1 cellular context compared by ENCODE assay signal in the genomic region with DNA sequence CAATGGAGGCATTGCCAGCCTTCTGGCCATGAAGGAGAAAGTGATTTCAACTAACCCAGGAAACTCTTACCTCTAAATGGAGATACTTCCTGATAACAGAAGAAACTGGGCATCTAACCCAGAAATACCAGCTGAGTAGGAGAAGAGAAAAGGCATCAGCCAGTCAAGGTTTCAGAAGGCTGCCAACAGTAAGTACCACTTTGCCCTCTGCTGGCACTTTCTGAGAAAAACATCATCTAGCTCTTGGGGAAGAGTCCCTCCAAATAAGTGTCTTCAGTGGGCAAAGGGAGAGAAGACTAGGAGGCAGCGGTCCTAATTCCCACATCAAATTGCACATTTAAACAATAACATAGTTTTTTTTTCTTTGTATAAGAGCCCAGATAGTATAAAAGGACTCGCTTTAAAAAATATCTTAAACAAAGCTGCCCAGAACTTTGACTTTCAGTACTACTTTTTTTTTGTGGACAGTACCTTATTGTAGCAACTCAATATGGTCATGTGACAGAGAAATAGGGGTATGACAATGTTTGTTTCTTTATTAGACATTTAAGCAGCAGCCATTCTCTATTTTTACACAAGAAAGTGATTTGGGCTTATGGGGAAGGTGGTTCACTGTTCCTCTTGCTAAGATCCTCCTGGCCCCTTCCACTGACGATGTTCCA.
TF ChIP-seq lines count a peak whose summit lies in the region.

No MANE protein-coding gene starts in this region.

TF ChIP-seq in neural cell, 6 proteins besides CTCF, POLR2A, EP300 and RAD21 (continued from another document):
- TF ChIP-seq, protein P1, sequence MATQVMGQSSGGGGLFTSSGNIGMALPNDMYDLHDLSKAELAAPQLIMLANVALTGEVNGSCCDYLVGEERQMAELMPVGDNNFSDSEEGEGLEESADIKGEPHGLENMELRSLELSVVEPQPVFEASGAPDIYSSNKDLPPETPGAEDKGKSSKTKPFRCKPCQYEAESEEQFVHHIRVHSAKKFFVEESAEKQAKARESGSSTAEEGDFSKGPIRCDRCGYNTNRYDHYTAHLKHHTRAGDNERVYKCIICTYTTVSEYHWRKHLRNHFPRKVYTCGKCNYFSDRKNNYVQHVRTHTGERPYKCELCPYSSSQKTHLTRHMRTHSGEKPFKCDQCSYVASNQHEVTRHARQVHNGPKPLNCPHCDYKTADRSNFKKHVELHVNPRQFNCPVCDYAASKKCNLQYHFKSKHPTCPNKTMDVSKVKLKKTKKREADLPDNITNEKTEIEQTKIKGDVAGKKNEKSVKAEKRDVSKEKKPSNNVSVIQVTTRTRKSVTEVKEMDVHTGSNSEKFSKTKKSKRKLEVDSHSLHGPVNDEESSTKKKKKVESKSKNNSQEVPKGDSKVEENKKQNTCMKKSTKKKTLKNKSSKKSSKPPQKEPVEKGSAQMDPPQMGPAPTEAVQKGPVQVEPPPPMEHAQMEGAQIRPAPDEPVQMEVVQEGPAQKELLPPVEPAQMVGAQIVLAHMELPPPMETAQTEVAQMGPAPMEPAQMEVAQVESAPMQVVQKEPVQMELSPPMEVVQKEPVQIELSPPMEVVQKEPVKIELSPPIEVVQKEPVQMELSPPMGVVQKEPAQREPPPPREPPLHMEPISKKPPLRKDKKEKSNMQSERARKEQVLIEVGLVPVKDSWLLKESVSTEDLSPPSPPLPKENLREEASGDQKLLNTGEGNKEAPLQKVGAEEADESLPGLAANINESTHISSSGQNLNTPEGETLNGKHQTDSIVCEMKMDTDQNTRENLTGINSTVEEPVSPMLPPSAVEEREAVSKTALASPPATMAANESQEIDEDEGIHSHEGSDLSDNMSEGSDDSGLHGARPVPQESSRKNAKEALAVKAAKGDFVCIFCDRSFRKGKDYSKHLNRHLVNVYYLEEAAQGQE (IDR thresholded peaks at IDR 0.05; ENCODE audit: borderline replicate concordance): no peak
